In the genomic region with DNA sequence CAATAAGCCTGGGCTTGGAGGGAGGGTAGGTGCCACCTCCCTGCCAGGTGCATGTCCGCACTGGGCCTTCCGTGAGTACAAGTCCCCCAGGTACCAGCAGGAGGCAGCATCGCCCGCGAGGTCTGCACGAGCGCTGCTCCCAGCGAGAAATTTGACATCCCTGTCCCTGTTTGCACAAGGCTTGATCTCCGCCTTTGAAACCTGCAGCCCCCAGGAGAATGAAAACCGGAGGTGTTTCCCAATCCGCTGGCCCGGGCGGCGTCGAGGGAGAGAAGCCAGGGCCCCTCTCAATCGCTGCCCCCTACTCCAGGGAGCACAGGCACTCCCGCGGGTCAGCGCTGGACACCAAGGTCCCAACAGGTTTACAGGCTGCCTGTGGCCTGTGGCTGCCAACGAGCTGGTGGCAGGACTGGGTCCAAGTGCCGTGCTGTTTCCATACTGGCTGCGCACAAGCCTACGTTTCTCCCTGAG, we compare ENCODE assay signal across 8 cellular contexts. TPM values are rescaled to one million over a fixed set of nuclear protein-coding genes. Genes with fewer than 3 reads are reported as not detected.
DNase-seq lines count a peak whose midpoint lies in the region; ATAC-seq, FAIRE-seq and TF ChIP-seq lines count a peak whose summit lies in the region.

No MANE protein-coding gene starts in this region.

- no peaks in the 10 kb centered on the region for H3K9me3 Mint-ChIP-seq in CD8-positive, alpha-beta T cell
- no peaks in the 10 kb centered on the region for H3K9me3 Mint-ChIP-seq in activated T-helper 2 cell treated with anti-CD3 and anti-CD28 coated beads, Interferon-gamma antibody, Interleukin-2, Interleukin-4, amounts not matched to agents 10 μg/mL and 5 μg/mL and 100 μg/mL, durations not matched to agents 14 hours and 24 hours and 36 hours
- peaks cover 4% of the 10 kb centered on the region for H3K9me3 Mint-ChIP-seq in glutamatergic neuron (ENCODE audit: unreplicated experiment)

- H3K36me3 Mint-ChIP-seq in CD8-positive, alpha-beta T cell: peaks cover 21% of the 10 kb centered on the region
- peaks cover 8% of the 10 kb centered on the region for H3K36me3 Mint-ChIP-seq in activated T-helper 2 cell treated with anti-CD3 and anti-CD28 coated beads, Interferon-gamma antibody, Interleukin-2, Interleukin-4, amounts not matched to agents 10 μg/mL and 5 μg/mL and 100 μg/mL, durations not matched to agents 14 hours and 24 hours and 36 hours (ENCODE audit: low read depth)
- no peaks in the 10 kb centered on the region for H3K36me3 Mint-ChIP-seq in glutamatergic neuron (ENCODE audit: unreplicated experiment)

- H3K4me3 ChIP-seq in CD8-positive, alpha-beta T cell (ENCODE audit: low read depth, low read length): peak overlapping the region; percentile 55
- H3K4me3 ChIP-seq in H7 (ENCODE audit: insufficient read depth, low read depth, low read length) (peak overlapping the region; percentile 62), skeletal muscle satellite cell (ENCODE audit: low read length) (peak overlapping the region; percentile 67)

- H3K36me3 ChIP-seq in CD8-positive, alpha-beta T cell (ENCODE audit: insufficient read depth, low read length): no peaks in the 10 kb centered on the region
- H3K36me3 ChIP-seq in H7 (replicated peaks; ENCODE audit: control insufficient read depth, insufficient read depth, low read length): peaks cover 1% of the 10 kb centered on the region
- peaks cover 3% of the 10 kb centered on the region for H3K36me3 ChIP-seq in skeletal muscle satellite cell (ENCODE audit: insufficient read depth, low read length)

- intact Hi-C loops in CD8-positive, alpha-beta T cell (cut with DNase I, micrococcal nuclease): loop anchor here (1.0 to 10.0 kb wide), 8 partner anchors 10 to 538 kb away; a partner anchor contains a TSS
- intact Hi-C loops in activated T-helper 2 cell treated with anti-CD3 and anti-CD28 coated beads, Interferon-gamma antibody, Interleukin-2, Interleukin-4, amounts not matched to agents 10 μg/mL and 5 μg/mL and 100 μg/mL, durations not matched to agents 14 hours and 24 hours and 36 hours (cut with micrococcal nuclease): loop anchor here (1.0 to 10.0 kb wide), 3 partner anchors 18 to 350 kb away; a partner anchor contains a TSS

- no peaks in the 10 kb centered on the region for H3K9me3 ChIP-seq in CD8-positive, alpha-beta T cell (ENCODE audit: low read length)
- H3K9me3 ChIP-seq in skeletal muscle satellite cell (replicated peaks; ENCODE audit: low read length): no peaks in the 10 kb centered on the region

- ATAC-seq in CD8-positive, alpha-beta T cell: peak; percentile 71

- peaks cover 35% of the 10 kb centered on the region for H3K4me1 ChIP-seq in CD8-positive, alpha-beta T cell (ENCODE audit: insufficient read depth, low read length)
- peaks cover 25% of the 10 kb centered on the region for H3K4me1 ChIP-seq in skeletal muscle satellite cell (ENCODE audit: control insufficient read depth, insufficient read depth, low read length)

- no peak overlapping the region for H3K27ac ChIP-seq in CD8-positive, alpha-beta T cell (ENCODE audit: low read depth, low read length)

- no peaks in the 10 kb centered on the region for H3K27me3 ChIP-seq in CD8-positive, alpha-beta T cell (ENCODE audit: insufficient read depth, low read length)
- H3K27me3 ChIP-seq in H7 (ENCODE audit: control insufficient read depth, insufficient read depth, low read length) (peaks cover 15% of the 10 kb centered on the region), skeletal muscle satellite cell (ENCODE audit: control insufficient read depth, insufficient read depth, low read length) (peaks cover 14% of the 10 kb centered on the region)

- no peak for TF ChIP-seq POLR2A in H54 (IDR thresholded peaks at IDR 0.05; ENCODE audit: low read depth, low read length)

- H3K27ac Mint-ChIP-seq in CD8-positive, alpha-beta T cell: peak overlapping the region; percentile 87
- H3K27ac Mint-ChIP-seq in activated T-helper 2 cell treated with anti-CD3 and anti-CD28 coated beads, Interferon-gamma antibody, Interleukin-2, Interleukin-4, amounts not matched to agents 10 μg/mL and 5 μg/mL and 100 μg/mL, durations not matched to agents 14 hours and 24 hours and 36 hours: no peak overlapping the region
- H3K27ac Mint-ChIP-seq in glutamatergic neuron (ENCODE audit: unreplicated experiment): no peak overlapping the region

- peak; percentile 79 to 94 (median 83) for DNase-seq in CD8-positive, alpha-beta T cell
- DNase-seq in H7 (peak; percentile 94), NCI-H82 treated with DMSO at 0.1 percent for 48 hours (lab: John Stamatoyannopoulos, UW; ENCODE audit: unreplicated experiment) (peak; percentile 34), glutamatergic neuron (peak; percentile 75), H54 (ENCODE audit: insufficient read length, low spot score) (no peak), A172 (ENCODE audit: low spot score) (no peak)
- DNase-seq in activated T-helper 2 cell treated with anti-CD3 and anti-CD28 coated beads, Interferon-gamma antibody, Interleukin-2, Interleukin-4, amounts not matched to agents 10 μg/mL and 5 μg/mL and 100 μg/mL, durations not matched to agents 14 hours and 24 hours and 36 hours (ENCODE audit: low spot score): peak; percentile 75

- peaks cover 32% of the 10 kb centered on the region for H3K4me1 Mint-ChIP-seq in CD8-positive, alpha-beta T cell (ENCODE audit: low read depth)
- peaks cover 23% of the 10 kb centered on the region for H3K4me1 Mint-ChIP-seq in activated T-helper 2 cell treated with anti-CD3 and anti-CD28 coated beads, Interferon-gamma antibody, Interleukin-2, Interleukin-4, amounts not matched to agents 10 μg/mL and 5 μg/mL and 100 μg/mL, durations not matched to agents 14 hours and 24 hours and 36 hours (ENCODE audit: low read depth)
- peaks cover 3% of the 10 kb centered on the region for H3K4me1 Mint-ChIP-seq in glutamatergic neuron (ENCODE audit: low read depth, unreplicated experiment)

- peak overlapping the region; percentile 93 for H3K4me3 Mint-ChIP-seq in CD8-positive, alpha-beta T cell
- peak overlapping the region; percentile 84 for H3K4me3 Mint-ChIP-seq in activated T-helper 2 cell treated with anti-CD3 and anti-CD28 coated beads, Interferon-gamma antibody, Interleukin-2, Interleukin-4, amounts not matched to agents 10 μg/mL and 5 μg/mL and 100 μg/mL, durations not matched to agents 14 hours and 24 hours and 36 hours (ENCODE audit: low read depth)
- peak overlapping the region; percentile 40 for H3K4me3 Mint-ChIP-seq in glutamatergic neuron (ENCODE audit: unreplicated experiment)

- H3K27me3 Mint-ChIP-seq in CD8-positive, alpha-beta T cell (ENCODE audit: low read depth): no peaks in the 10 kb centered on the region
- H3K27me3 Mint-ChIP-seq in activated T-helper 2 cell treated with anti-CD3 and anti-CD28 coated beads, Interferon-gamma antibody, Interleukin-2, Interleukin-4, amounts not matched to agents 10 μg/mL and 5 μg/mL and 100 μg/mL, durations not matched to agents 14 hours and 24 hours and 36 hours (ENCODE audit: low read depth): no peaks in the 10 kb centered on the region
- H3K27me3 Mint-ChIP-seq in glutamatergic neuron (ENCODE audit: unreplicated experiment): peaks cover 12% of the 10 kb centered on the region

- CTCF ChIA-PET in CD8-positive, alpha-beta T cell (lab: Charles Lee): interaction anchor here (0.6 to 5.9 kb wide), 13 partner anchors 10 to 284 kb away, joined by 3 to 79 read pairs (median 4); no protein-coding TSS in a partner anchor

- H3K4me2 ChIP-seq in skeletal muscle satellite cell (ENCODE audit: low read length): peak overlapping the region; percentile 81

- H3K9ac ChIP-seq in skeletal muscle satellite cell (ENCODE audit: low read depth, low read length): no peak overlapping the region

- TF ChIP-seq CTCF in CD8-positive, alpha-beta T cell (IDR thresholded peaks at IDR 0.05): peak; percentile 96
- TF ChIP-seq CTCF in glutamatergic neuron (IDR thresholded peaks at IDR 0.05; ENCODE audit: partially characterized antibody, unreplicated experiment): peak; percentile 70

- FAIRE-seq in H54 (lab: Jason Lieb, UNC): no peak

- POLR2A ChIA-PET in CD8-positive, alpha-beta T cell (lab: Charles Lee): interaction anchor here (1.2 to 2.9 kb wide), 2 partner anchors 10 to 119 kb away, joined by 3 to 24 read pairs; no protein-coding TSS in a partner anchor

RNA-seq across cellular contexts. Expression of a gene that starts 1.0 kb away (rescaled TPM):
- total RNA-seq in CD8-positive, alpha-beta T cell: 10 to 100 TPM; 70.2 to 71.3 TPM
- 8.1 and 11.5 TPM in 2 replicates for total RNA-seq in H7 (2014; rRNA removed; shearing (Covaris generic))
- total RNA-seq in activated T-helper 2 cell treated with anti-CD3 and anti-CD28 coated beads, Interferon-gamma antibody, Interleukin-2, Interleukin-4, amounts not matched to agents 10 μg/mL and 5 μg/mL and 100 μg/mL, durations not matched to agents 14 hours and 24 hours and 36 hours: 68.1 and 71.4 TPM in 2 replicates
- 0.27 TPM for total RNA-seq in glutamatergic neuron (ENCODE audit: unreplicated experiment)
- 0.66 and 1.5 TPM in 2 replicates for total RNA-seq in skeletal muscle satellite cell (2012; rRNA removed)
- total RNA-seq in A172 (2014; rRNA removed; shearing (Covaris generic)): 1.2 and 2.3 TPM in 2 replicates

RNA-seq across cellular contexts. Expression of a gene that starts 18.8 kb away (rescaled TPM):
- 10 to 100 TPM; 62.9 to 70.0 TPM for total RNA-seq in CD8-positive, alpha-beta T cell
- total RNA-seq in H7 (2014; rRNA removed; shearing (Covaris generic)): 151 and 182 TPM in 2 replicates
- 13.4 and 13.7 TPM in 2 replicates for total RNA-seq in activated T-helper 2 cell treated with anti-CD3 and anti-CD28 coated beads, Interferon-gamma antibody, Interleukin-2, Interleukin-4, amounts not matched to agents 10 μg/mL and 5 μg/mL and 100 μg/mL, durations not matched to agents 14 hours and 24 hours and 36 hours
- total RNA-seq in glutamatergic neuron (ENCODE audit: unreplicated experiment): 19.9 TPM
- 67.9 and 118 TPM in 2 replicates for total RNA-seq in skeletal muscle satellite cell (2012; rRNA removed)
- total RNA-seq in A172 (2014; rRNA removed; shearing (Covaris generic)): 116 and 144 TPM in 2 replicates

Comparison
In these comparisons a context has a peak if more than half of its experiments do, and no peak if none do; other contexts are left out.
1. DNase-seq: peak in CD8-positive, alpha-beta T cell (7 of 7), H7 (single experiment), NCI-H82 treated with DMSO at 0.1 percent for 48 hours (single experiment), activated T-helper 2 cell treated with anti-CD3 and anti-CD28 coated beads, Interferon-gamma antibody, Interleukin-2, Interleukin-4, amounts not matched to agents 10 μg/mL and 5 μg/mL and 100 μg/mL, durations not matched to agents 14 hours and 24 hours and 36 hours (single experiment) and glutamatergic neuron (single experiment); none in H54 (single experiment) and A172 (single experiment).
2. H3K4me3 Mint-ChIP-seq: peak in every context shown above with its lines; median percentile 93 in CD8-positive, alpha-beta T cell; 84 in activated T-helper 2 cell treated with anti-CD3 and anti-CD28 coated beads, Interferon-gamma antibody, Interleukin-2, Interleukin-4, amounts not matched to agents 10 μg/mL and 5 μg/mL and 100 μg/mL, durations not matched to agents 14 hours and 24 hours and 36 hours; 40 in glutamatergic neuron.
3. Peak in every context shown above with its lines, with median percentiles within 50 percentile points of each other: H3K4me3 ChIP-seq.